Comparison of ENCODE assay signal across 19 cellular contexts in the genomic region with DNA sequence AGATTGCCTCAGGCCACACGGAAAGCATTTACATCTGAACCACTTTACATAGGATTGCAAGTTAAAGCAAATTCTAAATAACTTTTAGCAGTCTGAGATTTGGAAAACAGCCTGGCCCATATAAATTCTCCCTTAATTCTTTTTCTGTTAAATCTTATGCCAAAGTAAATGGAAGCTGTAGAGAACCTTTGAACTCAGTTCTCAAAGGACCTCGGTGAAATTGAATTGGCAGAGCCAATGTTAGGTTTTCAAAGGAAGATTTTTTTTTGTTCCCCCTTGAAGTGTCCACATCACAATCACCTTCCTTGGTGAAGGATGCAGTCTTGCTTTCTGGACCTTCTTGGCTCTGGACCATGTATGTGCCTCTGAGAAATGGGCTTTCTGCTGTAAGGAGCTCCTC. TPM values are rescaled to one million over a fixed set of nuclear protein-coding genes. Genes with fewer than 3 reads are reported as not detected.
DNase-seq lines count a peak whose midpoint lies in the region; ATAC-seq, FAIRE-seq and TF ChIP-seq lines count a peak whose summit lies in the region.
"Had no signal": no experiment of that assay in that cellular context is flagged by ENCODE, and none has a peak within 500 bp of the region (broad histone marks: within the 10 kb centered on the region; RNA-seq: fewer than 3 reads in every experiment).

No MANE protein-coding gene starts in this region.

- no peaks in the 10 kb centered on the region for H3K9me3 ChIP-seq in IMR-90 (ENCODE audit: control insufficient read depth, insufficient read depth, low read length)
- H3K9me3 ChIP-seq in H1 (ENCODE audit: insufficient read depth in 2 of 2, low read depth in 1 of 2, low read length in 1 of 2): no peaks in the 10 kb centered on the region
- H3K9me3 ChIP-seq in osteoblast (ENCODE audit: low read depth, low read length): no peaks in the 10 kb centered on the region
- no peaks in the 10 kb centered on the region for H3K9me3 ChIP-seq in aorta (ENCODE audit: control insufficient read depth, low read length)
- H3K9me3 ChIP-seq: A549 had no signal

- H3K36me3 ChIP-seq in IMR-90 (ENCODE audit: control insufficient read depth, insufficient read depth, low read length) (no peaks in the 10 kb centered on the region), H1 (ENCODE audit: control insufficient read depth in 2 of 4, insufficient read depth in 4 of 4, low read length in 3 of 4) (no peaks in the 10 kb centered on the region), osteoblast (ENCODE audit: insufficient read depth, low read length) (no peaks in the 10 kb centered on the region), aorta (ENCODE audit: control insufficient read depth in 1 of 2, insufficient read depth in 2 of 2, low read length in 1 of 2) (no peaks in the 10 kb centered on the region)

- H3K4me2 ChIP-seq in IMR-90 (ENCODE audit: low read depth, low read length) (peak overlapping the region; percentile 30; the same call in 1 of the 2 replicates), H1 (ENCODE audit: insufficient read depth in 1 of 2, low read depth in 2 of 2, low read length in 2 of 2) (peak overlapping the region; percentile 7 to 23; a peak in 3 of 4 replicates), osteoblast (ENCODE audit: insufficient read depth, low read length) (peak overlapping the region; percentile 44)
- H3K4me2 ChIP-seq: A549 had no signal

- no peak for TF ChIP-seq RAD21 in IMR-90 (IDR thresholded peaks at IDR 0.05; ENCODE audit: low read length)
- TF ChIP-seq RAD21 in H1 (IDR thresholded peaks at IDR 0.05 in 1 of 2, conservative IDR thresholded peaks at IDR 0.05 in 1 of 2; ENCODE audit: low read depth in 2 of 2, low read length in 2 of 2): no peak

- intact Hi-C loops in IMR-90 (cut with micrococcal nuclease) (no loop called here), aorta (cut with DNase I) (loop anchor here in 1 of 2 donors (2.0 kb wide), 1 partner anchor 15 kb away; no protein-coding TSS in a partner anchor), head of caudate nucleus (cut with DNase I) (no loop called here)

- WGBS in IMR-90 (ENCODE audit: extremely low coverage in 2 of 2, insufficient read length in 1 of 2), 2 experiments: no CpG with 5 or more reads among the region's 2 CpGs
- 37% methylated on average over 2 of the region's 2 CpGs; no CpG with 5 or more reads in 1 of the 2 experiments for WGBS in H1 (ENCODE audit: extremely low coverage in 1 of 2, insufficient coverage in 1 of 2, insufficient read length in 1 of 2, insufficient replicate concordance in 2 of 2, low coverage in 1 of 2, low lambda C conversion rate in 2 of 2, missing lambda C conversion rate in 1 of 2), 2 experiments
- 52 to 61% methylated on average over 2 of the region's 2 CpGs for WGBS in aorta, 2 donors

- DNase-seq in IMR-90 (no peak), H1 (ENCODE audit: low read depth in 1 of 2, low spot score in 2 of 2) (no peak), osteoblast (ENCODE audit: insufficient read length, low spot score, missing footprints) (no peak), aorta (no peak), activated T-cell treated with anti-CD3 and anti-CD28 coated beads for 4 hours (no peak), AML-193 (lab: John Stamatoyannopoulos, UW) (no peak), head of caudate nucleus (no peak)
- DNase-seq: CD8-positive, alpha-beta T cell; COR-L47; DMS153; DMS79 treated with DMSO at 0.1 percent for 48 hours; EL; HCEC 1CT had no signal

- H4K8ac ChIP-seq in IMR-90 (ENCODE audit: low read depth in 2 of 2, low read length in 2 of 2) (no peak overlapping the region), H1 (ENCODE audit: extremely low read depth, insufficient read depth, low read length) (no peak overlapping the region)

- no peak overlapping the region for H3K23ac ChIP-seq in IMR-90 (ENCODE audit: low read depth, low read length)
- no peak overlapping the region for H3K23ac ChIP-seq in H1 (ENCODE audit: insufficient read length)

- H2AK5ac ChIP-seq in IMR-90 (ENCODE audit: low read depth, low read length) (no peak overlapping the region), H1 (ENCODE audit: low read depth, low read length) (no peak overlapping the region)

- in situ Hi-C loops in IMR-90 (cut with MboI; ENCODE audit: low sequenced_read_pairs): no loop called here

- H2BK120ac ChIP-seq in IMR-90 (ENCODE audit: low read depth, low read length) (no peak overlapping the region), H1 (replicated peaks; ENCODE audit: low read depth, low read length) (no peak overlapping the region)

- POLR2A ChIA-PET in IMR-90 (lab: Charles Lee; ENCODE audit: unreplicated experiment) (no interaction called here), H1 (lab: Charles Lee; ENCODE audit: partially characterized antibody) (no interaction called here)

- H2BK15ac ChIP-seq in IMR-90 (ENCODE audit: low read depth, low read length): no peak overlapping the region
- no peak overlapping the region for H2BK15ac ChIP-seq in H1 (ENCODE audit: low read length)

- H3K27me3 ChIP-seq in IMR-90 (ENCODE audit: control insufficient read depth, insufficient read depth, low read length): no peaks in the 10 kb centered on the region
- no peaks in the 10 kb centered on the region for H3K27me3 ChIP-seq in H1 (replicated peaks in 1 of 4; ENCODE audit: control insufficient read depth in 3 of 4, extremely low read depth in 1 of 4, insufficient read depth in 3 of 4, low read length in 3 of 4)
- no peaks in the 10 kb centered on the region for H3K27me3 ChIP-seq in osteoblast (ENCODE audit: insufficient read depth, low read length)
- no peaks in the 10 kb centered on the region for H3K27me3 ChIP-seq in aorta (ENCODE audit: control insufficient read depth in 1 of 2, insufficient read depth in 2 of 2, low read length in 1 of 2)

- dilution Hi-C loops in IMR-90 (cut with HindIII; ENCODE audit: low sequenced_read_pairs, unreplicated experiment): no loop called here

- no peak overlapping the region for H3K4ac ChIP-seq in IMR-90 (ENCODE audit: low read depth, low read length)
- no peak overlapping the region for H3K4ac ChIP-seq in H1 (replicated peaks; ENCODE audit: insufficient read length, low read depth, low read length)

- no peaks in the 10 kb centered on the region for H3K9me1 ChIP-seq in IMR-90 (ENCODE audit: insufficient read depth, low read length)

- H3K14ac ChIP-seq in IMR-90 (replicated peaks; ENCODE audit: low read depth, low read length) (no peak overlapping the region), H1 (ENCODE audit: insufficient read length) (no peak overlapping the region)

- CTCF ChIA-PET in IMR-90 (lab: Yijun Ruan, JAX): interaction anchor here (0.5 kb wide), 1 partner anchor 91 kb away, joined by 4 read pairs; no protein-coding TSS in a partner anchor
- CTCF ChIA-PET in H1 (lab: Charles Lee; ENCODE audit: partially characterized antibody): interaction anchor here (1.1 to 2.1 kb wide), 4 partner anchors 9 to 174 kb away, joined by 3 to 7 read pairs (median 5); no protein-coding TSS in a partner anchor

- H3K9ac ChIP-seq in IMR-90 (ENCODE audit: low read depth, low read length) (no peak overlapping the region), H1 (replicated peaks in 1 of 4; ENCODE audit: extremely low read depth in 1 of 4, low read depth in 3 of 4, low read length in 3 of 4) (no peak overlapping the region)

- H2AK9ac ChIP-seq in IMR-90 (replicated peaks; ENCODE audit: low read depth, low read length, poor library complexity): no peak overlapping the region

- no peak overlapping the region for H4K5ac ChIP-seq in IMR-90 (ENCODE audit: low read depth, low read length)
- no peak overlapping the region for H4K5ac ChIP-seq in H1 (ENCODE audit: insufficient read length, low read depth, low read length)

- H4K91ac ChIP-seq in IMR-90 (ENCODE audit: insufficient read depth, low read depth, low read length) (no peak overlapping the region), H1 (replicated peaks; ENCODE audit: insufficient read length, low read length) (no peak overlapping the region)

- H3K56ac ChIP-seq in IMR-90 (ENCODE audit: extremely low read depth, insufficient read depth, low read length) (no peak overlapping the region), H1 (replicated peaks; ENCODE audit: insufficient read length, low read depth, low read length) (no peak overlapping the region)

- H2AFZ ChIP-seq in IMR-90 (replicated peaks; ENCODE audit: low read length, poor library complexity) (no peak overlapping the region), H1 (ENCODE audit: low read length) (no peak overlapping the region), osteoblast (ENCODE audit: low read length) (peak overlapping the region; percentile 12)

- TF ChIP-seq CTCF in IMR-90 (conservative IDR thresholded peaks at IDR 0.05; ENCODE audit: low read depth, low read length): no peak
- no peak for TF ChIP-seq CTCF in H1 (IDR thresholded peaks at IDR 0.05; ENCODE audit: control extremely low read depth in 1 of 3, insufficient read depth in 1 of 3, low read depth in 1 of 3, low read length in 3 of 3)
- TF ChIP-seq CTCF in osteoblast (IDR thresholded peaks at IDR 0.05; ENCODE audit: extremely low read depth, low read depth, low read length): no peak

- TF ChIP-seq POLR2A in IMR-90 (IDR thresholded peaks at IDR 0.05; ENCODE audit: low read depth, low read length) (no peak), H1 (IDR thresholded peaks at IDR 0.05; ENCODE audit: control extremely low read depth in 1 of 2, low read depth in 2 of 2, low read length in 2 of 2) (no peak)

- H3K4me3 ChIP-seq in IMR-90 (ENCODE audit: insufficient read depth, low read depth, low read length): no peak overlapping the region
- no peak overlapping the region for H3K4me3 ChIP-seq in H1 (ENCODE audit: extremely low read depth in 1 of 4, insufficient read depth in 2 of 4, low read depth in 3 of 4, low read length in 4 of 4)
- no peak overlapping the region for H3K4me3 ChIP-seq in osteoblast (ENCODE audit: insufficient read depth, low read length)
- H3K4me3 ChIP-seq in aorta (ENCODE audit: low read length in 2 of 2): peak overlapping the region; percentile 20 to 26
- H3K4me3 ChIP-seq: A549 had no signal

- no peak overlapping the region for H3K18ac ChIP-seq in IMR-90 (ENCODE audit: low read depth, low read length)
- no peak overlapping the region; the same call in none of the 2 replicates for H3K18ac ChIP-seq in H1 (ENCODE audit: extremely low read depth, low read length)

- no peak for FAIRE-seq in H1 (lab: Jason Lieb, UNC)
- FAIRE-seq: A549, D721Med, G401.6, GM12891, HTR-8/SVneo had no signal

- no TSS peak for BruUV-seq in IMR-90 (replicated peaks; lab: Mats Ljungman, UMichigan)

- no peaks in the 10 kb centered on the region for H4K20me1 ChIP-seq in IMR-90 (ENCODE audit: insufficient read depth, low read length)
- no peaks in the 10 kb centered on the region for H4K20me1 ChIP-seq in H1 (replicated peaks in 1 of 2; ENCODE audit: control insufficient read depth in 1 of 2, insufficient read depth in 2 of 2, low read length in 2 of 2)
- H4K20me1 ChIP-seq in osteoblast (ENCODE audit: insufficient read depth, low read length): no peaks in the 10 kb centered on the region

- no peak overlapping the region for H3K27ac ChIP-seq in IMR-90 (ENCODE audit: insufficient read depth, low read length)
- H3K27ac ChIP-seq in H1 (ENCODE audit: low read depth, low read length): no peak overlapping the region
- H3K27ac ChIP-seq in osteoblast (ENCODE audit: low read depth, low read length): no peak overlapping the region
- H3K27ac ChIP-seq in aorta (ENCODE audit: low read depth in 1 of 2, low read length in 2 of 2): peak overlapping the region in 1 of 2 donors; percentile 44
- H3K27ac ChIP-seq: A549 had no signal

- no peak overlapping the region for H2BK12ac ChIP-seq in H1 (ENCODE audit: low read depth, low read length)

- no peak overlapping the region for H2BK5ac ChIP-seq in IMR-90 (ENCODE audit: low read depth, low read length, poor library complexity, severe bottlenecking)
- no peak overlapping the region for H2BK5ac ChIP-seq in H1 (ENCODE audit: low read depth, low read length)

- H3K23me2 ChIP-seq in H1 (ENCODE audit: low read depth, low read length): no peaks in the 10 kb centered on the region

- ATAC-seq in IMR-90 (ENCODE audit: low read depth) (no peak), aorta (ENCODE audit: low FRiP score) (no peak)
- ATAC-seq: A549; CD8-positive, alpha-beta T cell had no signal

- H3K4me1 ChIP-seq in IMR-90 (ENCODE audit: control insufficient read depth, insufficient read depth, low read length) (peaks cover 5% of the 10 kb centered on the region; the same call in 1 of the 2 replicates), H1 (replicated peaks in 1 of 4; ENCODE audit: control insufficient read depth in 3 of 4, insufficient read depth in 4 of 4, low read length in 3 of 4) (peaks cover 2 to 12% (median 5%) of the 10 kb centered on the region in 4 experiments; a peak in 5 of 7 replicates), osteoblast (ENCODE audit: insufficient read depth, low read length) (no peaks in the 10 kb centered on the region), aorta (ENCODE audit: control insufficient read depth in 1 of 2, insufficient read depth in 2 of 2, low read length in 2 of 2) (peaks cover 0 to 3% of the 10 kb centered on the region in 2 donors)
- H3K4me1 ChIP-seq: A549 had no signal

- H2BK20ac ChIP-seq in IMR-90 (ENCODE audit: low read depth, low read length): no peak overlapping the region
- no peak overlapping the region for H2BK20ac ChIP-seq in H1 (ENCODE audit: low read length)

- no peaks in the 10 kb centered on the region for H3K79me1 ChIP-seq in IMR-90 (ENCODE audit: low read depth in 1 of 2, low read length in 2 of 2)
- H3K79me1 ChIP-seq in H1 (ENCODE audit: low read depth, low read length): no peaks in the 10 kb centered on the region

- TF ChIP-seq EP300 in H1 (IDR thresholded peaks at IDR 0.05; ENCODE audit: borderline replicate concordance in 1 of 2, low read depth in 2 of 2, low read length in 2 of 2): no peak

- H3K79me2 ChIP-seq in H1 (ENCODE audit: control insufficient read depth in 1 of 2, insufficient read depth in 2 of 2, low read length in 2 of 2) (no peaks in the 10 kb centered on the region), osteoblast (ENCODE audit: insufficient read depth, low read length) (no peaks in the 10 kb centered on the region)

RNA-seq across cellular contexts. Expression of a gene that starts 57.4 kb away (rescaled TPM):
- total RNA-seq in IMR-90 (2012; rRNA removed): 19.0 and 22.5 TPM in 2 replicates
- polyA plus RNA-seq in IMR-90 (2012; rRNA removed): 14.2 and 15.3 TPM in 2 replicates
- 3.0 and 3.5 TPM in 2 replicates for polyA plus RNA-seq in IMR-90 (2012; cell fraction: cytosol; rRNA removed)
- polyA plus RNA-seq in IMR-90 (2012; cell fraction: nucleus; rRNA removed; ENCODE audit: low replicate concordance): 10.8 and 19.7 TPM in 2 replicates
- total RNA-seq in H1 (2021; fragmentation: NEBNext Ultra II Directional; extraction: Animal tissue kit (Norgen Biotek cat#: 25700)): 9.0 and 10.5 TPM in 2 replicates
- polyA plus RNA-seq in H1 (2011; rRNA removed): 3.9 and 5.1 TPM in 2 replicates
- 7.9 TPM for polyA plus RNA-seq in H1 (2011; cell fraction: cytosol; rRNA removed)
- 12.1 TPM for polyA plus RNA-seq in H1 (2011; cell fraction: nucleus; rRNA removed)
- 4.4 to 9.1 TPM (median 8.3 TPM) in 4 replicates for polyA plus RNA-seq in H1 (2012, experiment 1 of 2)
- 0.30 TPM for polyA plus RNA-seq in H1 (2012, experiment 2 of 2)
- polyA plus RNA-seq in H1 (2013, experiment 1 of 2): 6.4 TPM
- polyA plus RNA-seq in H1 (2013, experiment 2 of 2): 6.3 TPM
- 17.5 and 18.6 TPM in 2 replicates for polyA minus RNA-seq in H1 (2011; rRNA and poly(A)+ RNA removed)
- polyA minus RNA-seq in H1 (2011; cell fraction: cytosol; rRNA and poly(A)+ RNA removed): 5.3 TPM
- polyA minus RNA-seq in H1 (2011; cell fraction: nucleus; rRNA and poly(A)+ RNA removed): 21.5 TPM
- total RNA-seq in osteoblast: 6.2 and 8.0 TPM in 2 replicates
- 10 to 100 TPM in 1 of 2 donors, 1 to 10 TPM in 1; 9.7 to 14.7 TPM for total RNA-seq in aorta
- 1 to 10 TPM; 3.6 to 8.4 TPM for polyA plus RNA-seq in aorta
- total RNA-seq: CD8-positive, alpha-beta T cell had no signal
- polyA plus RNA-seq: CD14-positive monocyte had no signal

Comparison
In these comparisons a context has a peak if more than half of its experiments do, and no peak if none do; other contexts are left out.
1. H3K4me3 ChIP-seq: peak in aorta (2 of 2); none in IMR-90 (single experiment), H1 (0 of 4) and osteoblast (single experiment).
2. Peak in every context shown above with its lines, with median percentiles within 50 percentile points of each other: H3K4me2 ChIP-seq.